ENCODE assay signal across 10 cellular contexts in genomic region chr15:42576776-42577175, GRCh38. TPM values are rescaled to one million over a fixed set of nuclear protein-coding genes. Genes with fewer than 3 reads are reported as not detected.
DNase-seq lines count a peak whose midpoint lies in the region; TF ChIP-seq lines count a peak whose summit lies in the region.
"Had no signal": no experiment of that assay in that cellular context is flagged by ENCODE, and none has a peak within 500 bp of the region (broad histone marks: within the 10 kb centered on the region; RNA-seq: fewer than 3 reads in every experiment).

No MANE protein-coding gene starts in this region.

- no peaks in the 10 kb centered on the region for H3K9me3 Mint-ChIP-seq in CD4-positive, alpha-beta memory T cell
- H3K9me3 Mint-ChIP-seq in brain: no peaks in the 10 kb centered on the region

- H3K4me1 ChIP-seq in CD4-positive, alpha-beta memory T cell (ENCODE audit: insufficient read depth, low read length): peaks cover 24% of the 10 kb centered on the region

- H3K4me2 ChIP-seq in neural cell (ENCODE audit: low read length): peak overlapping the region; percentile 49

- H3K27ac Mint-ChIP-seq in CD4-positive, alpha-beta memory T cell: peak overlapping the region in 1 of 7 donors; percentile 78
- H3K27ac Mint-ChIP-seq in brain: peak overlapping the region; percentile 14 to 92 (median 62)

- H3K4me1 Mint-ChIP-seq in CD4-positive, alpha-beta memory T cell: peaks cover 18 to 46% (median 27%) of the 10 kb centered on the region in 4 donors
- H3K4me1 Mint-ChIP-seq in brain: peaks cover 60% of the 10 kb centered on the region

- H3K4me3 Mint-ChIP-seq in CD4-positive, alpha-beta memory T cell: peak overlapping the region; percentile 89 to 96 (median 92)
- peak overlapping the region; percentile 94 to 99 (median 97) for H3K4me3 Mint-ChIP-seq in brain

- no peak for TF ChIP-seq RAD21 in neural cell (conservative IDR thresholded peaks at IDR 0.05)

- no peaks in the 10 kb centered on the region for H3K27me3 ChIP-seq in CD4-positive, alpha-beta memory T cell (ENCODE audit: insufficient read depth, low read length)
- H3K27me3 ChIP-seq in neural cell (ENCODE audit: insufficient read depth, low read depth, low read length): no peaks in the 10 kb centered on the region

- TF ChIP-seq EP300 in neural cell (conservative IDR thresholded peaks at IDR 0.05; ENCODE audit: poor library complexity, severe bottlenecking): no peak

- H3K36me3 ChIP-seq in CD4-positive, alpha-beta memory T cell (ENCODE audit: insufficient read depth, low read length): no peaks in the 10 kb centered on the region
- H3K36me3 ChIP-seq in neural cell (ENCODE audit: insufficient read depth, low read length): no peaks in the 10 kb centered on the region

- H3K4me3 ChIP-seq in CD4-positive, alpha-beta memory T cell (ENCODE audit: low read length in 2 of 2): no peak overlapping the region
- H3K4me3 ChIP-seq in HFF-Myc (replicated peaks; ENCODE audit: low read depth, low read length): peak overlapping the region; percentile 85
- peak overlapping the region; percentile 95 for H3K4me3 ChIP-seq in neural cell (ENCODE audit: low read length)

- no peaks in the 10 kb centered on the region for H3F3A ChIP-seq in neural cell (ENCODE audit: insufficient read depth, low read length, poor library complexity, severe bottlenecking)

- POLR2A ChIA-PET in CD4-positive, alpha-beta memory T cell (lab: Charles Lee; ENCODE audit: partially characterized antibody): interaction anchor here (1.7 to 5.6 kb wide), 2 partner anchors 28 to 86 kb away, joined by 7 to 60 read pairs; partner anchors contain the start of genes HAUS2, LRRC57 and ZNF106

- no peak overlapping the region for H2AFZ ChIP-seq in neural cell (ENCODE audit: low read depth, low read length)

- no peak overlapping the region for H3K27ac ChIP-seq in CD4-positive, alpha-beta memory T cell (ENCODE audit: low read depth, low read length)
- H3K27ac ChIP-seq in neural cell (ENCODE audit: low read length): no peak overlapping the region
- H3K27ac ChIP-seq: HL-60 had no signal

- DNase-seq in CD4-positive, alpha-beta memory T cell: no peak
- DNase-seq in HFF-Myc (ENCODE audit: extremely low read depth, low read depth): no peak
- DNase-seq in globus pallidus (ENCODE audit: low spot score): no peak
- no peak for DNase-seq in medulla oblongata (ENCODE audit: extremely low spot score)
- no peak for DNase-seq in erythroblast (lab: John Stamatoyannopoulos, UW)
- DNase-seq in SIG-M5 (lab: John Stamatoyannopoulos, UW): no peak
- DNase-seq: NK-92 treated with Interleukin-12 subunit alpha and Interleukin-12 subunit beta, amount 100 ng/mL, for 24 hours had no signal

- intact Hi-C loops in CD4-positive, alpha-beta memory T cell (cut with micrococcal nuclease): loop anchor here (5.0 kb wide), 1 partner anchor 161 kb away; the partner anchor contains the start of gene CDAN1

- TF ChIP-seq POLR2A in erythroblast (IDR thresholded peaks at IDR 0.05; ENCODE audit: low read length): no peak

- H3K9ac ChIP-seq in neural cell (ENCODE audit: low read length): no peak overlapping the region

- no peaks in the 10 kb centered on the region for H3K9me2 ChIP-seq in neural cell (ENCODE audit: insufficient read depth, low read length)

- no peaks in the 10 kb centered on the region for H3K79me2 ChIP-seq in neural cell (replicated peaks; ENCODE audit: insufficient read depth, low read length)

- no peak for TF ChIP-seq CTCF in HFF-Myc (IDR thresholded peaks at IDR 0.05; ENCODE audit: low read depth, low read length, missing control alignments)
- no peak for TF ChIP-seq CTCF in brain (conservative IDR thresholded peaks at IDR 0.05)
- TF ChIP-seq CTCF in neural cell (IDR thresholded peaks at IDR 0.05; ENCODE audit: poor library complexity, severe bottlenecking): no peak

- H4K20me1 ChIP-seq in neural cell (ENCODE audit: insufficient read depth): no peaks in the 10 kb centered on the region

- H3K36me3 Mint-ChIP-seq in CD4-positive, alpha-beta memory T cell: no peaks in the 10 kb centered on the region
- no peaks in the 10 kb centered on the region for H3K36me3 Mint-ChIP-seq in brain

- CTCF ChIA-PET in CD4-positive, alpha-beta memory T cell (lab: Charles Lee; ENCODE audit: partially characterized antibody): no interaction called here

- H3K27me3 Mint-ChIP-seq in CD4-positive, alpha-beta memory T cell: peaks cover 6 to 12% of the 10 kb centered on the region in 2 donors
- H3K27me3 Mint-ChIP-seq in brain: peaks cover 20% of the 10 kb centered on the region

- H3K9me3 ChIP-seq in CD4-positive, alpha-beta memory T cell (ENCODE audit: control insufficient read depth in 1 of 2, low read length in 2 of 2): no peaks in the 10 kb centered on the region
- no peaks in the 10 kb centered on the region for H3K9me3 ChIP-seq in neural cell (ENCODE audit: low read length)

TF ChIP-seq in neural cell, 6 proteins besides CTCF, POLR2A, EP300 and RAD21:
- TF ChIP-seq TAF1 (IDR thresholded peaks at IDR 0.05; ENCODE audit: low read depth): no peak
- TF ChIP-seq MXI1 (conservative IDR thresholded peaks at IDR 0.05; ENCODE audit: poor library complexity, severe bottlenecking): no peak
- no peak for TF ChIP-seq EZH2 (IDR thresholded peaks at IDR 0.05; ENCODE audit: borderline replicate concordance, insufficient read depth, low read length, poor library complexity, severe bottlenecking)
- TF ChIP-seq POLR2AphosphoS5 (IDR thresholded peaks at IDR 0.05): no peak
- TF ChIP-seq SMC3 (conservative IDR thresholded peaks at IDR 0.05; ENCODE audit: poor library complexity): no peak
- TF ChIP-seq REST (IDR thresholded peaks at IDR 0.05; ENCODE audit: borderline replicate concordance): no peak

RNA-seq across cellular contexts. Expression of gene STARD9, which starts 1.4 kb away (rescaled TPM):
- 1 to 10 TPM; 4.5 to 6.1 TPM for total RNA-seq in CD4-positive, alpha-beta memory T cell
- polyA plus RNA-seq in CD4-positive, alpha-beta memory T cell: under 1 TPM in 1 of 2 donors, not detected in 1; 0.49 TPM
- polyA plus RNA-seq in brain (ENCODE audit: insufficient read depth, low read depth, low replicate concordance): 1.6 TPM
- polyA plus RNA-seq in neural cell: 6.4 and 7.1 TPM in 2 replicates
- polyA minus RNA-seq in neural cell: 12.7 and 14.0 TPM in 2 replicates

RNA-seq across cellular contexts. Expression of gene HAUS2, which starts 28.1 kb away (rescaled TPM):
- total RNA-seq in CD4-positive, alpha-beta memory T cell: 10 to 100 TPM; 16.4 to 20.0 TPM
- polyA plus RNA-seq in CD4-positive, alpha-beta memory T cell: 10 to 100 TPM; 26.4 to 28.2 TPM
- polyA plus RNA-seq in brain (ENCODE audit: insufficient read depth, low read depth, low replicate concordance): 15.9 TPM
- 48.9 and 76.0 TPM in 2 replicates for polyA plus RNA-seq in neural cell
- 55.8 and 61.9 TPM in 2 replicates for polyA minus RNA-seq in neural cell

RNA-seq across cellular contexts. Expression of gene LRRC57, which starts 28.2 kb away (rescaled TPM):
- total RNA-seq in CD4-positive, alpha-beta memory T cell: 10 to 100 TPM; 19.0 to 20.0 TPM
- 1 to 10 TPM; 6.6 to 9.2 TPM for polyA plus RNA-seq in CD4-positive, alpha-beta memory T cell
- polyA plus RNA-seq in brain (ENCODE audit: insufficient read depth, low read depth, low replicate concordance): 19.1 TPM
- 8.4 and 11.6 TPM in 2 replicates for polyA plus RNA-seq in neural cell
- polyA minus RNA-seq in neural cell: 23.1 and 26.9 TPM in 2 replicates

Comparison
In these comparisons a context has a peak if more than half of its experiments do, and no peak if none do; other contexts are left out.
1. H3K4me3 ChIP-seq: peak in HFF-Myc (single experiment) and neural cell (single experiment); none in CD4-positive, alpha-beta memory T cell (0 of 2).